Comparison of ENCODE assay signal across 26 cellular contexts in genomic region chr14:57150449-57150848, GRCh38.
"Had no signal": no experiment of that assay in that cellular context is flagged by ENCODE, and none has a peak within 500 bp of the region (broad histone marks: within the 10 kb centered on the region; RNA-seq: fewer than 3 reads in every experiment).

No MANE protein-coding gene starts in this region.

- H3K9me3 ChIP-seq: stomach, suprapubic skin, testis, thoracic aorta, thyroid gland, tibial artery, tibial nerve, transverse colon, upper lobe of left lung, upper lobe of right lung, uterus, vagina had no signal

- DNase-seq: stimulated activated CD4-positive, alpha-beta T cell treated with anti-CD3 and anti-CD28 coated beads, Interleukin-2, amount 100 ng/mL, for 48 hours; stimulated activated CD4-positive, alpha-beta T cell treated with anti-CD3 and anti-CD28 coated beads, Interleukin-4, amount 100 ng/mL, for 1 hour; stimulated activated CD4-positive, alpha-beta T cell treated with anti-CD3 and anti-CD28 coated beads, Interleukin-4, amount 100 ng/mL, for 24 hours; stimulated activated CD4-positive, alpha-beta T cell treated with anti-CD3 and anti-CD28 coated beads, Interleukin-4, amount 100 ng/mL, for 4 hours; stimulated activated CD8-positive, alpha-beta memory T cell treated with anti-CD3 and anti-CD28 coated beads, Interleukin-4, amount 100 ng/mL, for 48 hours; stimulated activated naive B cell treated with anti-CD40 and anti-IgM and Interleukin-4, amounts not matched to agents 10 μg/mL and 1 μg/mL and 100 μg/mL, for 72 hours; stimulated activated naive CD4-positive, alpha-beta T cell; stimulated activated naive CD4-positive, alpha-beta T cell treated with Interleukin-2 at 50 U/mL for 16 hours; stimulated activated naive CD8-positive, alpha-beta T cell treated with anti-CD3 and anti-CD28 coated beads, Interleukin-15, amount 100 ng/mL, for 72 hours; stimulated activated naive CD8-positive, alpha-beta T cell treated with anti-CD3 and anti-CD28 coated beads, Interleukin-15, Interleukin-2, amounts not matched to agents 100 U/mL and 50 U/mL, for 24 hours; stomach; substantia nigra; testis; thyroid gland; tibial artery; transverse colon; trophoblast cell; upper lobe of left lung; upper lobe of right lung; uterus had no signal

- H3K36me3 ChIP-seq: stomach, suprapubic skin, thoracic aorta, thyroid gland, tibial artery, tibial nerve, transverse colon, upper lobe of left lung, upper lobe of right lung, uterus, vagina had no signal

- H3K27me3 ChIP-seq: stomach, suprapubic skin, testis, thyroid gland, tibial artery, tibial nerve, transverse colon, upper lobe of left lung, upper lobe of right lung, uterus, vagina had no signal

- H3K27ac ChIP-seq: stomach, suprapubic skin, testis, thoracic aorta, thyroid gland, tibial artery, tibial nerve, transverse colon, upper lobe of left lung, upper lobe of right lung, uterus, vagina had no signal

- ATAC-seq: stimulated activated effector memory CD8-positive, alpha-beta T cell treated with anti-CD3 and anti-CD28 coated beads, Interleukin-12 subunit alpha, Interleukin-12 subunit beta, amount 100 ng/mL, for 72 hours; stimulated activated memory B cell treated with anti-CD40 and anti-IgM and Interleukin-4, amounts not matched to agents 10 μg/mL and 1 μg/mL and 100 μg/mL, for 72 hours; stimulated activated naive B cell treated with anti-CD40 and anti-IgM and Interleukin-4, amounts not matched to agents 10 μg/mL and 1 μg/mL and 100 μg/mL, for 72 hours; stimulated activated naive CD8-positive, alpha-beta T cell treated with anti-CD3 and anti-CD28 coated beads, Interleukin-15, amount 100 ng/mL, for 72 hours; stimulated activated naive CD8-positive, alpha-beta T cell treated with anti-CD3 and anti-CD28 coated beads, Interleukin-15, Interleukin-2, amounts not matched to agents 100 U/mL and 50 U/mL, for 24 hours; upper lobe of right lung had no signal

- H3K4me1 ChIP-seq: stomach, suprapubic skin, testis, thyroid gland, tibial artery, tibial nerve, transverse colon, upper lobe of left lung, upper lobe of right lung, uterus, vagina had no signal

- H3K4me3 ChIP-seq: stomach, suprapubic skin, testis, thoracic aorta, thyroid gland, tibial artery, tibial nerve, transverse colon, upper lobe of left lung, upper lobe of right lung, uterus, vagina had no signal
